In the genomic region with DNA sequence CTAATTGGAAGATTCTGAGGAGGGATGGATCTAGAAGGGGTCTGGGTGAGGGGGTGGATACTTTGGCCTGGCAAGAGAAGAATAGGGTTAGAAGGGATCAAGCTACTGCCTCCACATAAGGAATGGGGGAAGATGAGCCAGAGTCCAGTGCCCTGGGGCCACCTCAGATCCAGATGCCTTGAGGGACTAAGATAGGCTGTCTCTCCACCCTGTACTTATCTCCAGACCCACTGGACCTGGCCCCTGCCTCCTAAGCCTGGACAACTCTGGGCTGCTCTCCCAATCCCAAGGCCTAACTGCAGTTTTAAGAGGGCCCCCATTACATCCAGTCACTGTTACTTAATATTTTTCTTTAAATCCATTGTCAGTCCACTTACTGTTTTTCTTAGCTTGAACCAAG, we compare ENCODE assay signal across 9 cellular contexts. TPM values are rescaled to one million over a fixed set of nuclear protein-coding genes. Genes with fewer than 3 reads are reported as not detected.
DNase-seq lines count a peak whose midpoint lies in the region; ATAC-seq, FAIRE-seq and TF ChIP-seq lines count a peak whose summit lies in the region.
"Had no signal": no experiment of that assay in that cellular context is flagged by ENCODE, and none has a peak within 500 bp of the region (broad histone marks: within the 10 kb centered on the region; RNA-seq: fewer than 3 reads in every experiment).

No MANE protein-coding gene starts in this region.

- H3K4me3 ChIP-seq in Caco-2 (ENCODE audit: low read depth, low read length) (peak overlapping the region; percentile 81), Peyer's patch (peak overlapping the region; percentile 74 to 98 (median 84)), esophagus (ENCODE audit: low read depth in 1 of 2, low read length in 2 of 2) (peak overlapping the region in 1 of 2 donors; percentile 81), pancreas (peak overlapping the region in 3 of 4 donors; percentile 86 to 93 (median 93))

- H3K36me3 ChIP-seq in Caco-2 (ENCODE audit: control insufficient read depth, insufficient read depth, low read length), result no peaks in the 10 kb centered on the region; the same call in 1 of the 2 replicates
- H3K36me3 ChIP-seq in Peyer's patch, result peaks cover 0 to 6% (median 0%) of the 10 kb centered on the region in 3 donors
- no peaks in the 10 kb centered on the region for H3K36me3 ChIP-seq in esophagus (ENCODE audit: control insufficient read depth in 2 of 2, insufficient read depth in 2 of 2, low read length in 1 of 2)
- H3K36me3 ChIP-seq in pancreas, result no peaks in the 10 kb centered on the region

- no peaks in the 10 kb centered on the region for H3K27me3 Mint-ChIP-seq in Caco-2 (ENCODE audit: insufficient read depth, unreplicated experiment)

- POLR2A ChIA-PET in Caco-2 (lab: Charles Lee), result interaction anchor here (0.8 kb wide), 1 partner anchor 29 kb away, joined by 3 read pairs; the partner anchor contains the start of gene ABCF3

- H3K9me3 ChIP-seq in Caco-2 (no peaks in the 10 kb centered on the region), Peyer's patch (no peaks in the 10 kb centered on the region), esophagus (ENCODE audit: control insufficient read depth in 2 of 2, insufficient read depth in 1 of 2, low read depth in 1 of 2, low read length in 1 of 2) (no peaks in the 10 kb centered on the region), pancreas (no peaks in the 10 kb centered on the region)

- DNase-seq in Caco-2 (no peak), Peyer's patch (no peak), pancreas (no peak), sciatic nerve (ENCODE audit: low spot score) (no peak), head of caudate nucleus (no peak), iPS-NIHi7 (ENCODE audit: extremely low spot score) (no peak), midbrain (lab: John Stamatoyannopoulos, UW) (no peak)

- H3K27ac Mint-ChIP-seq in Caco-2 (ENCODE audit: unreplicated experiment), result peak overlapping the region; percentile 87

- ATAC-seq in pancreas (no peak), sciatic nerve (no peak)

- peak overlapping the region; percentile 98 for H3K4me3 Mint-ChIP-seq in Caco-2 (ENCODE audit: unreplicated experiment)

- no peak for TF ChIP-seq POLR2A in Peyer's patch (IDR thresholded peaks at IDR 0.05)

- intact Hi-C loops in Caco-2 (cut with micrococcal nuclease; ENCODE audit: unreplicated experiment) (loop anchor here (2.0 kb wide), 1 partner anchor 22 kb away; the partner anchor contains the start of gene EIF2B5), pancreas (cut with DNase I) (no loop called here), sciatic nerve (cut with DNase I) (no loop called here), head of caudate nucleus (cut with DNase I) (no loop called here)

- H3K9me3 Mint-ChIP-seq in Caco-2 (ENCODE audit: unreplicated experiment), result no peaks in the 10 kb centered on the region

- peaks cover 13% of the 10 kb centered on the region for H3K4me1 Mint-ChIP-seq in Caco-2 (ENCODE audit: low read depth, unreplicated experiment)

- no TSS peak for BruUV-seq in Caco-2 (replicated peaks; lab: Mats Ljungman, UMichigan)

- no peak for FAIRE-seq in pancreas (lab: Jason Lieb, UNC)
- FAIRE-seq: TTC549 had no signal

- H3K27ac ChIP-seq in Peyer's patch (peak overlapping the region; percentile 75 to 93 (median 84)), esophagus (ENCODE audit: low read depth in 2 of 2, low read length in 1 of 2) (peak overlapping the region; percentile 29 to 93), pancreas (no peak overlapping the region)

- peaks cover 7% of the 10 kb centered on the region; the same call in 1 of the 2 replicates for H3K4me1 ChIP-seq in Caco-2
- peaks cover 0 to 53% (median 18%) of the 10 kb centered on the region in 4 donors for H3K4me1 ChIP-seq in Peyer's patch
- H3K4me1 ChIP-seq in esophagus (ENCODE audit: control insufficient read depth in 2 of 2, insufficient read depth in 2 of 2, low read length in 1 of 2), result peaks cover 9% of the 10 kb centered on the region in 2 donors
- peaks cover 5 to 15% (median 11%) of the 10 kb centered on the region in 3 donors for H3K4me1 ChIP-seq in pancreas

- H3K27me3 ChIP-seq in Caco-2 (replicated peaks; ENCODE audit: control insufficient read depth, insufficient read depth, low read length) (no peaks in the 10 kb centered on the region), Peyer's patch (no peaks in the 10 kb centered on the region), esophagus (ENCODE audit: control insufficient read depth in 1 of 2, insufficient read depth in 2 of 2, low read length in 2 of 2) (no peaks in the 10 kb centered on the region), pancreas (no peaks in the 10 kb centered on the region)

- peaks cover 23% of the 10 kb centered on the region for H3K36me3 Mint-ChIP-seq in Caco-2 (ENCODE audit: insufficient read depth, unreplicated experiment)

- TF ChIP-seq CTCF in Caco-2 (IDR thresholded peaks at IDR 0.05; ENCODE audit: insufficient read depth in 1 of 2, low read depth in 1 of 2, low read length in 1 of 2, severe bottlenecking in 1 of 2, unreplicated experiment in 1 of 2) (no peak), Peyer's patch (IDR thresholded peaks at IDR 0.05) (no peak), pancreas (IDR thresholded peaks at IDR 0.05) (no peak)

- CTCF ChIA-PET in Caco-2 (lab: Charles Lee), result interaction anchor here (0.6 to 1.3 kb wide), 2 partner anchors 17 to 90 kb away, joined by 3 to 5 read pairs; partner anchors contain the start of gene AP2M1

RNA-seq across cellular contexts. Expression of gene DVL3, which starts 2.0 kb away (rescaled TPM):
- total RNA-seq in Caco-2 (2022) (83.9 and 86.7 TPM in 2 replicates), Peyer's patch (10 to 100 TPM; 65.3 to 90.6 (median 76.7) TPM), pancreas (10 to 100 TPM; 31.0 to 44.9 (median 35.1) TPM), sciatic nerve (57.8 TPM)
- polyA plus RNA-seq in esophagus (10 to 100 TPM; 27.2 to 31.6 TPM), pancreas (10 to 100 TPM; 47.5 to 53.8 TPM)

RNA-seq across cellular contexts. Expression of gene AP2M1, which starts 17.4 kb away (rescaled TPM):
- 202 and 214 TPM in 2 replicates for total RNA-seq in Caco-2 (2022)
- total RNA-seq in Peyer's patch, result 100 to 1,000 TPM; 150 to 200 (median 195) TPM
- polyA plus RNA-seq in esophagus, result 100 to 1,000 TPM in 1 of 2 donors, 10 to 100 TPM in 1; 94.2 to 210 TPM
- total RNA-seq in pancreas, result 100 to 1,000 TPM in 1 of 6 donors, 10 to 100 TPM in 5; 67.8 to 136 (median 81.8) TPM
- 100 to 1,000 TPM in 1 of 2 donors, 10 to 100 TPM in 1; 69.3 to 113 TPM for polyA plus RNA-seq in pancreas
- 278 TPM for total RNA-seq in sciatic nerve

RNA-seq across cellular contexts. Expression of gene EIF2B5, which starts 22.0 kb away (rescaled TPM):
- 43.8 and 52.9 TPM in 2 replicates for total RNA-seq in Caco-2 (2022)
- total RNA-seq in Peyer's patch, result 10 to 100 TPM; 24.7 to 67.7 (median 41.6) TPM
- 10 to 100 TPM; 31.0 to 37.7 TPM for polyA plus RNA-seq in esophagus
- total RNA-seq in pancreas, result 10 to 100 TPM; 12.4 to 23.6 (median 17.1) TPM
- 10 to 100 TPM; 32.1 to 53.3 TPM for polyA plus RNA-seq in pancreas
- 30.6 TPM for total RNA-seq in sciatic nerve

RNA-seq across cellular contexts. Expression of gene ABCF3, which starts 28.8 kb away (rescaled TPM):
- total RNA-seq in Caco-2 (2022), result 68.8 and 69.8 TPM in 2 replicates
- 100 to 1,000 TPM in 3 of 4 donors, 10 to 100 TPM in 1; 94.7 to 136 (median 125) TPM for total RNA-seq in Peyer's patch
- 10 to 100 TPM; 42.3 to 42.4 TPM for polyA plus RNA-seq in esophagus
- total RNA-seq in pancreas, result 10 to 100 TPM; 31.7 to 49.4 (median 37.7) TPM
- polyA plus RNA-seq in pancreas, result 10 to 100 TPM; 79.7 to 92.1 TPM
- total RNA-seq in sciatic nerve, result 67.4 TPM

Comparison
In these comparisons a context has a peak if more than half of its experiments do, and no peak if none do; other contexts are left out.
1. H3K27ac ChIP-seq: peak in Peyer's patch (4 of 4) and esophagus (2 of 2); none in pancreas (0 of 4).